Comparison of ENCODE assay signal across 20 cellular contexts in the genomic region with DNA sequence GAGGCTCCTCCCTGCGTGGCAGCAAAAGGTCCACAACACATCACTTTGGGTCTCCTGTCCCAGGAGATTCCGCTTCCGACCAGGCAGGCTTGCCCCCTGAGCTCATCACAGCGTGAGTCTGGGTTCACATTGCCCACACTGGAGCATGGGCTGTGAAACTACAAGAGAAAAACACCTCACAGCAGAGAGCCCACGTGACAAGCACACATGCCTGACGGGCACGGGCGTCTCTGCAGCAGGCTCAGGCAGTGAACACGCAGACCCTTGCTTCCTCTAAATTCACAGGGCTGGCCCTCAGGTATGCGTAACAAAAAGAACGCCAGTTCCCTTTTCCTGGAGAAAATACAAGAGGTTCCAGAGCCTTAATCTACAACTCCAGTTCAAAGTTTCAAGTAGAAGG. TPM values are rescaled to one million over a fixed set of nuclear protein-coding genes. Genes with fewer than 3 reads are reported as not detected.
DNase-seq lines count a peak whose midpoint lies in the region; ATAC-seq, FAIRE-seq and TF ChIP-seq lines count a peak whose summit lies in the region.
"Had no signal": no experiment of that assay in that cellular context is flagged by ENCODE, and none has a peak within 500 bp of the region (broad histone marks: within the 10 kb centered on the region; RNA-seq: fewer than 3 reads in every experiment).

No MANE protein-coding gene starts in this region.

- H3K9me3 ChIP-seq in trophoblast cell (ENCODE audit: insufficient read depth, low read depth, low read length), result peaks cover 6% of the 10 kb centered on the region
- H3K9me3 ChIP-seq: pancreas, SK-N-SH, vagina had no signal

- H2BK5ac ChIP-seq in trophoblast cell (ENCODE audit: low read depth, low read length, poor library complexity), result no peak overlapping the region

- TF ChIP-seq CTCF in chondrocyte (IDR thresholded peaks at IDR 0.05), result no peak

- no peak overlapping the region for H4K91ac ChIP-seq in trophoblast cell (ENCODE audit: low read depth, low read length)

- no peak overlapping the region for H3K4ac ChIP-seq in trophoblast cell (ENCODE audit: low read depth, low read length)

- peak overlapping the region; percentile 13 for H2BK12ac ChIP-seq in trophoblast cell (ENCODE audit: low read length)

- WGBS in trophoblast cell (ENCODE audit: extremely low coverage, insufficient coverage, insufficient read length), result no CpG with 5 or more reads among the region's 11 CpGs

- peaks cover 21 to 24% (median 23%) of the 10 kb centered on the region in 3 donors for H3K4me1 Mint-ChIP-seq in IgD-negative memory B cell
- H3K4me1 Mint-ChIP-seq in chondrocyte (ENCODE audit: low read depth), result peaks cover 4% of the 10 kb centered on the region

- H3K18ac ChIP-seq in trophoblast cell (ENCODE audit: low read length), result peak overlapping the region; percentile 51

- no peak overlapping the region for H3K14ac ChIP-seq in trophoblast cell (ENCODE audit: low read length)

- no peak for FAIRE-seq in H54 (lab: Jason Lieb, UNC)
- FAIRE-seq: G401.6, pancreas, TTC549 had no signal

- H2AK5ac ChIP-seq in trophoblast cell (ENCODE audit: low read length), result no peak overlapping the region

- H3K9ac ChIP-seq in trophoblast cell (ENCODE audit: low read length), result no peak overlapping the region
- H3K9ac ChIP-seq: SK-N-SH had no signal

- no peak overlapping the region for H2BK120ac ChIP-seq in trophoblast cell (ENCODE audit: insufficient read depth, low read length, poor library complexity)

- peaks cover 3% of the 10 kb centered on the region for H3K27me3 ChIP-seq in trophoblast cell (ENCODE audit: insufficient read depth, low read length)
- H3K27me3 ChIP-seq: pancreas, vagina had no signal

- no peak overlapping the region for H3K27ac ChIP-seq in trophoblast cell (ENCODE audit: low read depth, low read length)
- H3K27ac ChIP-seq: epithelial cell of prostate, pancreas, vagina had no signal

- H3K36me3 Mint-ChIP-seq in IgD-negative memory B cell (peaks cover 10% of the 10 kb centered on the region), chondrocyte (ENCODE audit: low read depth) (peaks cover 13% of the 10 kb centered on the region)

- H3K27ac Mint-ChIP-seq in IgD-negative memory B cell (peak overlapping the region; percentile 42 to 96 (median 89)), chondrocyte (ENCODE audit: unreplicated experiment) (no peak overlapping the region)

- peak overlapping the region in 3 of 4 donors; percentile 10 to 89 (median 58) for H3K4me3 Mint-ChIP-seq in IgD-negative memory B cell
- H3K4me3 Mint-ChIP-seq in chondrocyte (ENCODE audit: unreplicated experiment), result no peak overlapping the region

- H3K27me3 Mint-ChIP-seq in IgD-negative memory B cell, result no peaks in the 10 kb centered on the region
- H3K27me3 Mint-ChIP-seq in chondrocyte (ENCODE audit: low read depth), result no peaks in the 10 kb centered on the region

- H4K8ac ChIP-seq in trophoblast cell (ENCODE audit: low read depth, low read length), result no peak overlapping the region

- no peak for ATAC-seq in GM21447 (IDR thresholded peaks at IDR 0.05; ENCODE audit: unreplicated experiment)

- no peaks in the 10 kb centered on the region for H3K79me2 ChIP-seq in trophoblast cell (ENCODE audit: control insufficient read depth, insufficient read depth, low read length, poor library complexity)

- H3K23ac ChIP-seq in trophoblast cell (ENCODE audit: low read length), result no peak overlapping the region

- no peaks in the 10 kb centered on the region for H3K79me1 ChIP-seq in trophoblast cell (ENCODE audit: low read length)

- TF ChIP-seq POLR2A in H54 (IDR thresholded peaks at IDR 0.05; ENCODE audit: low read depth, low read length), result no peak

- no peaks in the 10 kb centered on the region for H3K4me1 ChIP-seq in trophoblast cell (ENCODE audit: control insufficient read depth in 1 of 2, insufficient read depth in 2 of 2, low read length in 2 of 2)
- H3K4me1 ChIP-seq: Caco-2, pancreas had no signal

- peaks cover 7 to 11% (median 11%) of the 10 kb centered on the region in 3 donors for H3K9me3 Mint-ChIP-seq in IgD-negative memory B cell
- H3K9me3 Mint-ChIP-seq in chondrocyte (ENCODE audit: low read depth), result peaks cover 18% of the 10 kb centered on the region

- H4K12ac ChIP-seq in trophoblast cell (ENCODE audit: low read depth, low read length), result no peak overlapping the region

- H2AFZ ChIP-seq in trophoblast cell (ENCODE audit: insufficient read depth, low read length, poor library complexity), result no peak overlapping the region

- H3K4me3 ChIP-seq in trophoblast cell (ENCODE audit: low read depth, low read length), result peak overlapping the region; percentile 53
- H3K4me3 ChIP-seq: pancreas, smooth muscle cell, vagina had no signal

- no peak overlapping the region for H3K4me2 ChIP-seq in trophoblast cell (ENCODE audit: low read length)
- H3K4me2 ChIP-seq: SK-N-SH, smooth muscle cell had no signal

- DNase-seq in activated CD8-positive, alpha-beta memory T cell treated with anti-CD3 and anti-CD28 coated beads for 24 hours, result peak; percentile 58
- DNase-seq in activated CD8-positive, alpha-beta memory T cell treated with anti-CD3 and anti-CD28 coated beads, Interleukin-2, amount 50 U/mL, for 48 hours, result no peak
- DNase-seq in chondrocyte (ENCODE audit: low spot score) (peak; percentile 41), trophoblast cell (no peak), H54 (ENCODE audit: insufficient read length, low spot score) (no peak), cerebellum (ENCODE audit: low spot score) (no peak)
- DNase-seq: ACHN; amygdala; NCI-H446 treated with DMSO at 0.1 percent for 48 hours; SK-N-SH; stimulated activated naive CD4-positive, alpha-beta T cell treated with Interleukin-2 at 50 U/mL for 16 hours had no signal

- H3K36me3 ChIP-seq in trophoblast cell (ENCODE audit: control insufficient read depth in 1 of 2, insufficient read depth in 2 of 2, low read length in 2 of 2), result peaks cover 0 to 2% of the 10 kb centered on the region in 2 experiments
- H3K36me3 ChIP-seq: pancreas, vagina had no signal

RNA-seq across cellular contexts. Expression of a gene that starts 41.9 kb away (rescaled TPM):
- polyA plus RNA-seq in IgD-negative memory B cell, result 52.8 TPM
- total RNA-seq in chondrocyte (29.9 to 40.0 TPM (median 31.2 TPM) in 3 replicates), cerebellum (19.1 TPM)
- polyA plus RNA-seq in trophoblast cell (2013), result 12.8 and 13.0 TPM in 2 replicates

Comparison
In these comparisons a context has a peak if more than half of its experiments do, and no peak if none do; other contexts are left out.
1. DNase-seq: peak in activated CD8-positive, alpha-beta memory T cell treated with anti-CD3 and anti-CD28 coated beads for 24 hours (single experiment) and chondrocyte (single experiment); none in activated CD8-positive, alpha-beta memory T cell treated with anti-CD3 and anti-CD28 coated beads, Interleukin-2, amount 50 U/mL, for 48 hours (single experiment), trophoblast cell (0 of 2), H54 (single experiment) and cerebellum (single experiment).